In the genomic region with DNA sequence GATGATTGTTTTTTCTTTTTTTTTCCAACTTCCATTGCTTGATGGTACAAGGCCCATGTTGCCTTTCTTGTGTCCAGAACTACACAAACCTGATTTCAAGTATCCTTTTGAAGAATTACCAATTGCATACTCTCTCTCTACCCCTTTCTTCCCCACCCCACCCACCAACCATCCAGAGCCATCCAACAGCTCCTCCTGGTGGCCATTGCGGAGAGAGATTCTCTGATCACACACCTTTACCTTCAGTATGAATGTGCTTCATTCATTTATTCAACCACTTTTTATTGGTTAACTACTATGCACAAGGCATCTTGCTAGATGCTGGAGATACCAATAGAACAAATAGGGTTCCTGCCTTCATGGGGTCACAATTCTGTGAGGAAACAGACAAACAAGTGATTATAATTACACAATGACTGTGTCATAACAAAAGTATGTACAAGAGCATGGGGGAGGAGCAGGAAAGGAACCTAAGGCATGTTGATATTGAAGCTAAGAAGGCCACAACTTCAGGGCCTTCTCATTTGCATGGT, we compare ENCODE assay signal across 8 cellular contexts.
DNase-seq lines count a peak whose midpoint lies in the region; ATAC-seq and TF ChIP-seq lines count a peak whose summit lies in the region.

No MANE protein-coding gene starts in this region.

- H3K9me3 Mint-ChIP-seq in WTC11, result peaks cover 16% of the 10 kb centered on the region

- DNase-seq in DMS 273 (lab: John Stamatoyannopoulos, UW; ENCODE audit: unreplicated experiment) (peak; percentile 40), DMS 273 treated with DMSO at 0.1 percent for 48 hours (lab: John Stamatoyannopoulos, UW) (no peak), WTC11 (ENCODE audit: low spot score) (peak; percentile 79), osteoblast (ENCODE audit: insufficient read length, low spot score, missing footprints) (no peak), caudate nucleus (lab: John Stamatoyannopoulos, UW) (no peak)

- H3K36me3 ChIP-seq in Loucy (ENCODE audit: insufficient read depth, low read length) (no peaks in the 10 kb centered on the region), osteoblast (ENCODE audit: insufficient read depth, low read length) (no peaks in the 10 kb centered on the region)

- no peaks in the 10 kb centered on the region for H3K79me2 ChIP-seq in Loucy (ENCODE audit: insufficient read depth, low read length)
- H3K79me2 ChIP-seq in osteoblast (ENCODE audit: insufficient read depth, low read length), result no peaks in the 10 kb centered on the region

- CTCF ChIA-PET in WTC11 (lab: Charles Lee), result interaction anchor here (0.6 to 4.9 kb wide), 23 partner anchors 19 to 378 kb away, joined by 3 to 67 read pairs (median 4); no protein-coding TSS in a partner anchor

- H3K27ac Mint-ChIP-seq in WTC11, result peak overlapping the region; percentile 79; the same call in 1 of the 2 replicates

- no peaks in the 10 kb centered on the region for H4K20me1 ChIP-seq in Loucy (ENCODE audit: insufficient read depth, low read length, poor library complexity, severe bottlenecking)
- no peaks in the 10 kb centered on the region for H4K20me1 ChIP-seq in osteoblast (ENCODE audit: insufficient read depth, low read length)

- peaks cover 17% of the 10 kb centered on the region for H3K4me1 Mint-ChIP-seq in WTC11

- no peaks in the 10 kb centered on the region for H3F3A ChIP-seq in Loucy (ENCODE audit: low read depth)

- peak overlapping the region; percentile 48 for H3K27ac ChIP-seq in osteoblast (ENCODE audit: low read depth, low read length)
- no peak overlapping the region for H3K27ac ChIP-seq in caudate nucleus (ENCODE audit: low read depth, low read length)

- H3K9me3 ChIP-seq in Loucy (ENCODE audit: insufficient read depth, low read depth, low read length), result no peaks in the 10 kb centered on the region
- H3K9me3 ChIP-seq in osteoblast (ENCODE audit: low read depth, low read length), result no peaks in the 10 kb centered on the region

- TF ChIP-seq CTCF in Loucy (conservative IDR thresholded peaks at IDR 0.05; ENCODE audit: low read length), result peak; percentile 89
- peak; percentile 66 for TF ChIP-seq CTCF in WTC11 (IDR thresholded peaks at IDR 0.05)
- TF ChIP-seq CTCF in osteoblast (IDR thresholded peaks at IDR 0.05; ENCODE audit: extremely low read depth, low read depth, low read length), result peak; percentile 72

- H3K4me3 ChIP-seq in Loucy (ENCODE audit: low read length, poor library complexity, severe bottlenecking) (no peak overlapping the region), osteoblast (ENCODE audit: insufficient read depth, low read length) (no peak overlapping the region)

- H3K27me3 ChIP-seq in Loucy (ENCODE audit: insufficient read depth, low read length, poor library complexity, severe bottlenecking), result no peaks in the 10 kb centered on the region
- H3K27me3 ChIP-seq in osteoblast (ENCODE audit: insufficient read depth, low read length), result no peaks in the 10 kb centered on the region

- H2AFZ ChIP-seq in Loucy (ENCODE audit: low read length), result no peak overlapping the region
- H2AFZ ChIP-seq in osteoblast (ENCODE audit: low read length), result no peak overlapping the region

- POLR2A ChIA-PET in WTC11 (lab: Charles Lee), result no interaction called here

- ATAC-seq in WTC11 (peak; percentile 92), esophagus mucosa (peak; percentile 82), GM21367 (IDR thresholded peaks at IDR 0.05; ENCODE audit: unreplicated experiment) (no peak)

- no peaks in the 10 kb centered on the region for H3K9me2 ChIP-seq in Loucy (replicated peaks; ENCODE audit: low read depth, low read length)

- H3K4me1 ChIP-seq in Loucy (ENCODE audit: insufficient read depth, low read length, poor library complexity, severe bottlenecking) (no peaks in the 10 kb centered on the region), osteoblast (ENCODE audit: insufficient read depth, low read length) (peaks cover 26% of the 10 kb centered on the region)

- H3K36me3 Mint-ChIP-seq in WTC11, result no peaks in the 10 kb centered on the region; the same call in 1 of the 2 replicates

- no peak overlapping the region for H3K4me3 Mint-ChIP-seq in WTC11

- H3K4me2 ChIP-seq in Loucy (ENCODE audit: low read depth, low read length, poor library complexity, severe bottlenecking) (no peak overlapping the region), osteoblast (ENCODE audit: insufficient read depth, low read length) (no peak overlapping the region)

- H3K9ac ChIP-seq in Loucy (ENCODE audit: low read depth, low read length, poor library complexity, severe bottlenecking), result no peak overlapping the region

- H3K27me3 Mint-ChIP-seq in WTC11 (ENCODE audit: low read depth), result no peaks in the 10 kb centered on the region

TF ChIP-seq in WTC11, 78 proteins besides CTCF, POLR2A, EP300 and RAD21:
- TF ChIP-seq SP1 (CRISPR knock-in tag; conservative IDR thresholded peaks at IDR 0.05) (no peak), NFE2L1 (CRISPR knock-in tag; IDR thresholded peaks at IDR 0.05) (no peak), ZNF138 (CRISPR knock-in tag; conservative IDR thresholded peaks at IDR 0.05) (no peak)
- TF ChIP-seq, protein P1, sequence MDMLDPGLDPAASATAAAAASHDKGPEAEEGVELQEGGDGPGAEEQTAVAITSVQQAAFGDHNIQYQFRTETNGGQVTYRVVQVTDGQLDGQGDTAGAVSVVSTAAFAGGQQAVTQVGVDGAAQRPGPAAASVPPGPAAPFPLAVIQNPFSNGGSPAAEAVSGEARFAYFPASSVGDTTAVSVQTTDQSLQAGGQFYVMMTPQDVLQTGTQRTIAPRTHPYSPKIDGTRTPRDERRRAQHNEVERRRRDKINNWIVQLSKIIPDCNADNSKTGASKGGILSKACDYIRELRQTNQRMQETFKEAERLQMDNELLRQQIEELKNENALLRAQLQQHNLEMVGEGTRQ (CRISPR knock-in tag; IDR thresholded peaks at IDR 0.05), result no peak
- TF ChIP-seq, protein P2, sequence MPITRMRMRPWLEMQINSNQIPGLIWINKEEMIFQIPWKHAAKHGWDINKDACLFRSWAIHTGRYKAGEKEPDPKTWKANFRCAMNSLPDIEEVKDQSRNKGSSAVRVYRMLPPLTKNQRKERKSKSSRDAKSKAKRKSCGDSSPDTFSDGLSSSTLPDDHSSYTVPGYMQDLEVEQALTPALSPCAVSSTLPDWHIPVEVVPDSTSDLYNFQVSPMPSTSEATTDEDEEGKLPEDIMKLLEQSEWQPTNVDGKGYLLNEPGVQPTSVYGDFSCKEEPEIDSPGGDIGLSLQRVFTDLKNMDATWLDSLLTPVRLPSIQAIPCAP (CRISPR knock-in tag; IDR thresholded peaks at IDR 0.05), result no peak
- TF ChIP-seq, protein P3, sequence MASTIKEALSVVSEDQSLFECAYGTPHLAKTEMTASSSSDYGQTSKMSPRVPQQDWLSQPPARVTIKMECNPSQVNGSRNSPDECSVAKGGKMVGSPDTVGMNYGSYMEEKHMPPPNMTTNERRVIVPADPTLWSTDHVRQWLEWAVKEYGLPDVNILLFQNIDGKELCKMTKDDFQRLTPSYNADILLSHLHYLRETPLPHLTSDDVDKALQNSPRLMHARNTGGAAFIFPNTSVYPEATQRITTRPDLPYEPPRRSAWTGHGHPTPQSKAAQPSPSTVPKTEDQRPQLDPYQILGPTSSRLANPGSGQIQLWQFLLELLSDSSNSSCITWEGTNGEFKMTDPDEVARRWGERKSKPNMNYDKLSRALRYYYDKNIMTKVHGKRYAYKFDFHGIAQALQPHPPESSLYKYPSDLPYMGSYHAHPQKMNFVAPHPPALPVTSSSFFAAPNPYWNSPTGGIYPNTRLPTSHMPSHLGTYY (CRISPR knock-in tag; IDR thresholded peaks at IDR 0.05), result no peak

Comparison
In these comparisons a context has a peak if more than half of its experiments do, and no peak if none do; other contexts are left out.
1. DNase-seq: peak in DMS 273 (single experiment) and WTC11 (single experiment); none in DMS 273 treated with DMSO at 0.1 percent for 48 hours (single experiment), osteoblast (single experiment) and caudate nucleus (0 of 61).
2. Peak in every context shown above with its lines, with median percentiles within 50 percentile points of each other: CTCF ChIP-seq.